ENCODE assay signal across 10 cellular contexts in genomic region chr3:177610677-177611654, GRCh38.
DNase-seq lines count a peak whose midpoint lies in the region; ATAC-seq and TF ChIP-seq lines count a peak whose summit lies in the region.
"Had no signal": no experiment of that assay in that cellular context is flagged by ENCODE, and none has a peak within 500 bp of the region (broad histone marks: within the 10 kb centered on the region; RNA-seq: fewer than 3 reads in every experiment).

No MANE protein-coding gene starts in this region.

- no peak overlapping the region for H3K4me3 ChIP-seq in HUES48 (ENCODE audit: low read depth, low read length)
- H3K4me3 ChIP-seq in astrocyte of the spinal cord (ENCODE audit: low read depth, low read length) = no peak overlapping the region
- H3K4me3 ChIP-seq in osteoblast (ENCODE audit: insufficient read depth, low read length) = no peak overlapping the region
- H3K4me3 ChIP-seq: right atrium auricular region had no signal

- H3K4me1 ChIP-seq in HUES48 (ENCODE audit: control insufficient read depth, insufficient read depth, low read length) (peaks cover 41% of the 10 kb centered on the region), osteoblast (ENCODE audit: insufficient read depth, low read length) (peaks cover 14% of the 10 kb centered on the region)

- no peaks in the 10 kb centered on the region for H3K36me3 ChIP-seq in HUES48 (ENCODE audit: control insufficient read depth, insufficient read depth, low read length)
- no peaks in the 10 kb centered on the region for H3K36me3 ChIP-seq in osteoblast (ENCODE audit: insufficient read depth, low read length)
- H3K36me3 ChIP-seq: right atrium auricular region had no signal

- H3K4me2 ChIP-seq in osteoblast (ENCODE audit: insufficient read depth, low read length) = no peak overlapping the region

- no peaks in the 10 kb centered on the region for H3K79me2 ChIP-seq in osteoblast (ENCODE audit: insufficient read depth, low read length)

- DNase-seq in NCI-H2107 (lab: John Stamatoyannopoulos, UW) (peak; percentile 39), astrocyte of the spinal cord (ENCODE audit: low read depth, low spot score) (peak; percentile 51), osteoblast (ENCODE audit: insufficient read length, low spot score, missing footprints) (peak; percentile 18), CD1c-positive myeloid dendritic cell (ENCODE audit: extremely low spot score) (no peak)
- DNase-seq: activated CD4-positive, alpha-beta T cell treated with anti-CD3 and anti-CD28 coated beads for 1 hour; GOT3 had no signal

- in situ Hi-C loops in astrocyte of the spinal cord (cut with HindIII; ENCODE audit: low sequenced_read_pairs) = no loop called here

- H3K27ac ChIP-seq in HUES48 (ENCODE audit: low read depth, low read length) (peak overlapping the region; percentile 80), osteoblast (ENCODE audit: low read depth, low read length) (no peak overlapping the region)
- H3K27ac ChIP-seq: right atrium auricular region had no signal

- no peak overlapping the region for H3K9ac ChIP-seq in HUES48 (ENCODE audit: low read depth, low read length)

- no peak for TF ChIP-seq CTCF in astrocyte of the spinal cord (IDR thresholded peaks at IDR 0.05; ENCODE audit: low read depth, low read length)
- TF ChIP-seq CTCF in osteoblast (IDR thresholded peaks at IDR 0.05; ENCODE audit: extremely low read depth, low read depth, low read length) = no peak

- no peak overlapping the region for H2AFZ ChIP-seq in osteoblast (ENCODE audit: low read length)

- no peaks in the 10 kb centered on the region for H4K20me1 ChIP-seq in osteoblast (ENCODE audit: insufficient read depth, low read length)

- ATAC-seq in GM19035 (IDR thresholded peaks at IDR 0.05; ENCODE audit: unreplicated experiment) (no peak), GM18520 (IDR thresholded peaks at IDR 0.05; ENCODE audit: unreplicated experiment) (no peak)

- H3K9me3 ChIP-seq in HUES48 (ENCODE audit: control insufficient read depth, insufficient read depth, low read length) (no peaks in the 10 kb centered on the region), osteoblast (ENCODE audit: low read depth, low read length) (no peaks in the 10 kb centered on the region)
- H3K9me3 ChIP-seq: right atrium auricular region had no signal

- H3K27me3 ChIP-seq in HUES48 (ENCODE audit: control insufficient read depth, insufficient read depth, low read length) (no peaks in the 10 kb centered on the region), osteoblast (ENCODE audit: insufficient read depth, low read length) (no peaks in the 10 kb centered on the region)
- H3K27me3 ChIP-seq: right atrium auricular region had no signal
